ENCODE assay signal across 1 cellular context in genomic region chr2:127581050-127581345, GRCh38.
TF ChIP-seq lines count a peak whose summit lies in the region.

No MANE protein-coding gene starts in this region.

TF ChIP-seq in H1, 55 proteins besides CTCF, POLR2A, EP300 and RAD21:
- TF ChIP-seq SIRT6 (IDR thresholded peaks at IDR 0.05; ENCODE audit: low read length) = no peak
- TF ChIP-seq HDAC2 (IDR thresholded peaks at IDR 0.05; ENCODE audit: borderline replicate concordance in 1 of 2, low read depth in 2 of 2, low read length in 2 of 2) = no peak
- no peak for TF ChIP-seq E2F6 (IDR thresholded peaks at IDR 0.05)
- TF ChIP-seq CHD2 (IDR thresholded peaks at IDR 0.05; ENCODE audit: low read length) = no peak
- TF ChIP-seq USF2 (IDR thresholded peaks at IDR 0.05; ENCODE audit: low read length) = no peak
- no peak for TF ChIP-seq GABPA (IDR thresholded peaks at IDR 0.05; ENCODE audit: borderline replicate concordance, insufficient read depth, low read length)
- TF ChIP-seq CTBP2 (IDR thresholded peaks at IDR 0.05; ENCODE audit: borderline replicate concordance, insufficient read depth, insufficient read length, low read length) = no peak
- no peak for TF ChIP-seq POU5F1 (IDR thresholded peaks at IDR 0.05; ENCODE audit: low read depth, low read length)
